1 cellular context compared by ENCODE assay signal in the genomic region with DNA sequence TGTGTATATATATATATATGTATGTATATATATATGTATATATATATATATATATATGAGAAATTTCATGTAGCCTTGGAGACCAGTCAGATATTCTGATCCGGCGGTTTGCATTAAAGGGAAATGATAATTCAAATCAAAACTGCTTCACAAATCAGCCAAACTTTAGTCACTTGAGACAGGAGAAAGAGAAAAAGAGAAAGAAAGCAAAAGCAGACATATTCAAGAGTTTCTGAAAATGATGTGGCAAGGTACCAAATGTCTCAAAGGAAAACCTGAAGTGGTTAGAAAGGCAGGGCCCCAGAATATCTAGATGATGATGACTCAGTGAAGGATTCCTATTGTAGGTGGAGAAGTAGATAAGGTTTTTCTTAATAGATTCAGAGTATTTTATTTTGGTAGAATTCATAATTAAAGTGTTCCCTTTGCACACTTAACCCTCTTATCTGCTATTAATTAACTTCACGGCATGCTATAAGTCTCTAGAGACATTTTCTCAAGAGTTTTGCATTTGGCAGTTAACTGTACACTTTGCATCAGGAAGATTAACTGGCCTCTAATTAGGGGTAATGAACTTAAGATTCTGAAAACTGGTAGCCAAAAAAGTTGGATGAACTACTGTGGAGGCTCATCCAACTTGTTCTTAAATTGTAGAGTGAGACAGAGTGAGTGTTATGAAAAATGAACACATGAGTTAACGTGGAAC.
A peak's percentile ranks its signal among the peaks of the same experiment; 100 is the strongest.
TF ChIP-seq lines count a peak whose summit lies in the region.

No MANE protein-coding gene starts in this region.

TF ChIP-seq in GM12878, 131 proteins besides CTCF, POLR2A, EP300 and RAD21 (continued from another document):
- TF ChIP-seq, protein P1, sequence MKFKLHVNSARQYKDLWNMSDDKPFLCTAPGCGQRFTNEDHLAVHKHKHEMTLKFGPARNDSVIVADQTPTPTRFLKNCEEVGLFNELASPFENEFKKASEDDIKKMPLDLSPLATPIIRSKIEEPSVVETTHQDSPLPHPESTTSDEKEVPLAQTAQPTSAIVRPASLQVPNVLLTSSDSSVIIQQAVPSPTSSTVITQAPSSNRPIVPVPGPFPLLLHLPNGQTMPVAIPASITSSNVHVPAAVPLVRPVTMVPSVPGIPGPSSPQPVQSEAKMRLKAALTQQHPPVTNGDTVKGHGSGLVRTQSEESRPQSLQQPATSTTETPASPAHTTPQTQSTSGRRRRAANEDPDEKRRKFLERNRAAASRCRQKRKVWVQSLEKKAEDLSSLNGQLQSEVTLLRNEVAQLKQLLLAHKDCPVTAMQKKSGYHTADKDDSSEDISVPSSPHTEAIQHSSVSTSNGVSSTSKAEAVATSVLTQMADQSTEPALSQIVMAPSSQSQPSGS (IDR thresholded peaks at IDR 0.05; ENCODE audit: low read length) = peak; percentile 87
- TF ChIP-seq NRF1 (conservative IDR thresholded peaks at IDR 0.05; ENCODE audit: low read depth, low read length) (no peak), MXI1 (IDR thresholded peaks at IDR 0.05; ENCODE audit: low read depth, low read length) (no peak), BRCA1 (IDR thresholded peaks at IDR 0.05; ENCODE audit: low read depth, low read length) (no peak), MEF2A (IDR thresholded peaks at IDR 0.05; ENCODE audit: insufficient read depth, low read depth, low read length) (peak; percentile 53; the same call in 1 of the 2 replicates), PAX8 (IDR thresholded peaks at IDR 0.05) (no peak), RELA (IDR thresholded peaks at IDR 0.05; ENCODE audit: borderline replicate concordance, partially characterized antibody) (no peak), GABPA (IDR thresholded peaks at IDR 0.05; ENCODE audit: low read depth) (peak; percentile 70), NBN (IDR thresholded peaks at IDR 0.05) (no peak), MTA3 (IDR thresholded peaks at IDR 0.05; ENCODE audit: borderline replicate concordance, low read length) (peak; percentile 67; the same call in 1 of the 2 replicates), CEBPB (IDR thresholded peaks at IDR 0.05; ENCODE audit: borderline replicate concordance in 1 of 2, low read depth in 2 of 2, low read length in 2 of 2) (0 out of 4 replicates have a peak, but pooled peaks of 1 of the 2 experiments have one; percentile 31), ZBED1 (IDR thresholded peaks at IDR 0.05; ENCODE audit: borderline replicate concordance) (peak; percentile 91; the same call in 1 of the 2 replicates), MTA2 (IDR thresholded peaks at IDR 0.05; ENCODE audit: low read depth) (peak; percentile 41; the same call in 1 of the 2 replicates), MEF2B (IDR thresholded peaks at IDR 0.05; ENCODE audit: partially characterized antibody, poor library complexity, severe bottlenecking) (peak; percentile 33), SRF (IDR thresholded peaks at IDR 0.05; ENCODE audit: low read depth in 2 of 2, low read length in 2 of 2) (peak in 1 of 2 experiments; percentile 69; a peak in 1 of 4 replicates), DPF2 (IDR thresholded peaks at IDR 0.05) (0 out of 2 replicates have a peak, but pooled peaks have one; percentile 44), ETV6 (conservative IDR thresholded peaks at IDR 0.05 in 1 of 2, IDR thresholded peaks at IDR 0.05 in 1 of 2; ENCODE audit: borderline replicate concordance in 1 of 2, low read depth in 1 of 2) (peak in 1 of 2 experiments; percentile 75; a peak in 2 of 4 replicates), CREM (IDR thresholded peaks at IDR 0.05; ENCODE audit: low read depth) (peak; percentile 78), PML (IDR thresholded peaks at IDR 0.05; ENCODE audit: low read length) (0 out of 2 replicates have a peak, but pooled peaks have one; percentile 25), NFIC (IDR thresholded peaks at IDR 0.05; ENCODE audit: low read depth, low read length) (peak; percentile 95), NR2C1 (IDR thresholded peaks at IDR 0.05) (no peak), BHLHE40 (IDR thresholded peaks at IDR 0.05; ENCODE audit: borderline replicate concordance in 1 of 2, low read depth in 2 of 2, low read length in 1 of 2) (peak in 1 of 2 experiments; percentile 29; a peak in 1 of 4 replicates), TAF1 (IDR thresholded peaks at IDR 0.05; ENCODE audit: borderline replicate concordance, low read depth, low read length) (no peak), EGR1 (IDR thresholded peaks at IDR 0.05; ENCODE audit: borderline replicate concordance in 1 of 2, low read depth in 2 of 2, low read length in 2 of 2) (no peak), TARDBP (IDR thresholded peaks at IDR 0.05; ENCODE audit: borderline replicate concordance) (no peak), JUND (IDR thresholded peaks at IDR 0.05; ENCODE audit: low read depth, low read length) (0 out of 2 replicates have a peak, but pooled peaks have one; percentile 15), TBL1XR1 (IDR thresholded peaks at IDR 0.05; ENCODE audit: low read depth, low read length) (no peak), YY1 (IDR thresholded peaks at IDR 0.05; ENCODE audit: low read depth, low read length) (0 out of 2 replicates have a peak, but pooled peaks have one; percentile 6), SUPT20H (IDR thresholded peaks at IDR 0.05; ENCODE audit: borderline replicate concordance, control insufficient read depth, low read depth, low read length) (no peak), TCF7 (IDR thresholded peaks at IDR 0.05; ENCODE audit: borderline replicate concordance) (peak; percentile 62; the same call in 1 of the 2 replicates), ESRRA (IDR thresholded peaks at IDR 0.05; ENCODE audit: low read length) (no peak)
- TF ChIP-seq, protein P2, sequence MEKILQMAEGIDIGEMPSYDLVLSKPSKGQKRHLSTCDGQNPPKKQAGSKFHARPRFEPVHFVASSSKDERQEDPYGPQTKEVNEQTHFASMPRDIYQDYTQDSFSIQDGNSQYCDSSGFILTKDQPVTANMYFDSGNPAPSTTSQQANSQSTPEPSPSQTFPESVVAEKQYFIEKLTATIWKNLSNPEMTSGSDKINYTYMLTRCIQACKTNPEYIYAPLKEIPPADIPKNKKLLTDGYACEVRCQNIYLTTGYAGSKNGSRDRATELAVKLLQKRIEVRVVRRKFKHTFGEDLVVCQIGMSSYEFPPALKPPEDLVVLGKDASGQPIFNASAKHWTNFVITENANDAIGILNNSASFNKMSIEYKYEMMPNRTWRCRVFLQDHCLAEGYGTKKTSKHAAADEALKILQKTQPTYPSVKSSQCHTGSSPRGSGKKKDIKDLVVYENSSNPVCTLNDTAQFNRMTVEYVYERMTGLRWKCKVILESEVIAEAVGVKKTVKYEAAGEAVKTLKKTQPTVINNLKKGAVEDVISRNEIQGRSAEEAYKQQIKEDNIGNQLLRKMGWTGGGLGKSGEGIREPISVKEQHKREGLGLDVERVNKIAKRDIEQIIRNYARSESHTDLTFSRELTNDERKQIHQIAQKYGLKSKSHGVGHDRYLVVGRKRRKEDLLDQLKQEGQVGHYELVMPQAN (conservative IDR thresholded peaks at IDR 0.05) = no peak
- TF ChIP-seq, protein P3, sequence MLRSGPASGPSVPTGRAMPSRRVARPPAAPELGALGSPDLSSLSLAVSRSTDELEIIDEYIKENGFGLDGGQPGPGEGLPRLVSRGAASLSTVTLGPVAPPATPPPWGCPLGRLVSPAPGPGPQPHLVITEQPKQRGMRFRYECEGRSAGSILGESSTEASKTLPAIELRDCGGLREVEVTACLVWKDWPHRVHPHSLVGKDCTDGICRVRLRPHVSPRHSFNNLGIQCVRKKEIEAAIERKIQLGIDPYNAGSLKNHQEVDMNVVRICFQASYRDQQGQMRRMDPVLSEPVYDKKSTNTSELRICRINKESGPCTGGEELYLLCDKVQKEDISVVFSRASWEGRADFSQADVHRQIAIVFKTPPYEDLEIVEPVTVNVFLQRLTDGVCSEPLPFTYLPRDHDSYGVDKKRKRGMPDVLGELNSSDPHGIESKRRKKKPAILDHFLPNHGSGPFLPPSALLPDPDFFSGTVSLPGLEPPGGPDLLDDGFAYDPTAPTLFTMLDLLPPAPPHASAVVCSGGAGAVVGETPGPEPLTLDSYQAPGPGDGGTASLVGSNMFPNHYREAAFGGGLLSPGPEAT (IDR thresholded peaks at IDR 0.05; ENCODE audit: low read depth) = 0 out of 2 replicates have a peak, but pooled peaks have one; percentile 18
- TF ChIP-seq, protein P4, sequence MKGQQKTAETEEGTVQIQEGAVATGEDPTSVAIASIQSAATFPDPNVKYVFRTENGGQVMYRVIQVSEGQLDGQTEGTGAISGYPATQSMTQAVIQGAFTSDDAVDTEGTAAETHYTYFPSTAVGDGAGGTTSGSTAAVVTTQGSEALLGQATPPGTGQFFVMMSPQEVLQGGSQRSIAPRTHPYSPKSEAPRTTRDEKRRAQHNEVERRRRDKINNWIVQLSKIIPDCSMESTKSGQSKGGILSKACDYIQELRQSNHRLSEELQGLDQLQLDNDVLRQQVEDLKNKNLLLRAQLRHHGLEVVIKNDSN (IDR thresholded peaks at IDR 0.05; ENCODE audit: borderline replicate concordance, extremely low read length, insufficient read depth, low read depth, low read length) = no peak
- TF ChIP-seq, protein P5, sequence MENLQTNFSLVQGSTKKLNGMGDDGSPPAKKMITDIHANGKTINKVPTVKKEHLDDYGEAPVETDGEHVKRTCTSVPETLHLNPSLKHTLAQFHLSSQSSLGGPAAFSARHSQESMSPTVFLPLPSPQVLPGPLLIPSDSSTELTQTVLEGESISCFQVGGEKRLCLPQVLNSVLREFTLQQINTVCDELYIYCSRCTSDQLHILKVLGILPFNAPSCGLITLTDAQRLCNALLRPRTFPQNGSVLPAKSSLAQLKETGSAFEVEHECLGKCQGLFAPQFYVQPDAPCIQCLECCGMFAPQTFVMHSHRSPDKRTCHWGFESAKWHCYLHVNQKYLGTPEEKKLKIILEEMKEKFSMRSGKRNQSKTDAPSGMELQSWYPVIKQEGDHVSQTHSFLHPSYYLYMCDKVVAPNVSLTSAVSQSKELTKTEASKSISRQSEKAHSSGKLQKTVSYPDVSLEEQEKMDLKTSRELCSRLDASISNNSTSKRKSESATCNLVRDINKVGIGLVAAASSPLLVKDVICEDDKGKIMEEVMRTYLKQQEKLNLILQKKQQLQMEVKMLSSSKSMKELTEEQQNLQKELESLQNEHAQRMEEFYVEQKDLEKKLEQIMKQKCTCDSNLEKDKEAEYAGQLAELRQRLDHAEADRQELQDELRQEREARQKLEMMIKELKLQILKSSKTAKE (IDR thresholded peaks at IDR 0.05; ENCODE audit: low read depth, poor library complexity, severe bottlenecking) = peak; percentile 70
- TF ChIP-seq, protein P6, sequence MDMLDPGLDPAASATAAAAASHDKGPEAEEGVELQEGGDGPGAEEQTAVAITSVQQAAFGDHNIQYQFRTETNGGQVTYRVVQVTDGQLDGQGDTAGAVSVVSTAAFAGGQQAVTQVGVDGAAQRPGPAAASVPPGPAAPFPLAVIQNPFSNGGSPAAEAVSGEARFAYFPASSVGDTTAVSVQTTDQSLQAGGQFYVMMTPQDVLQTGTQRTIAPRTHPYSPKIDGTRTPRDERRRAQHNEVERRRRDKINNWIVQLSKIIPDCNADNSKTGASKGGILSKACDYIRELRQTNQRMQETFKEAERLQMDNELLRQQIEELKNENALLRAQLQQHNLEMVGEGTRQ (IDR thresholded peaks at IDR 0.05; ENCODE audit: borderline replicate concordance, low read depth, low read length) = no peak
- TF ChIP-seq, protein P7, sequence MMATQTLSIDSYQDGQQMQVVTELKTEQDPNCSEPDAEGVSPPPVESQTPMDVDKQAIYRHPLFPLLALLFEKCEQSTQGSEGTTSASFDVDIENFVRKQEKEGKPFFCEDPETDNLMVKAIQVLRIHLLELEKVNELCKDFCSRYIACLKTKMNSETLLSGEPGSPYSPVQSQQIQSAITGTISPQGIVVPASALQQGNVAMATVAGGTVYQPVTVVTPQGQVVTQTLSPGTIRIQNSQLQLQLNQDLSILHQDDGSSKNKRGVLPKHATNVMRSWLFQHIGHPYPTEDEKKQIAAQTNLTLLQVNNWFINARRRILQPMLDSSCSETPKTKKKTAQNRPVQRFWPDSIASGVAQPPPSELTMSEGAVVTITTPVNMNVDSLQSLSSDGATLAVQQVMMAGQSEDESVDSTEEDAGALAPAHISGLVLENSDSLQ (IDR thresholded peaks at IDR 0.05) = peak; percentile 29; the same call in 1 of the 2 replicates
